In the genomic region with DNA sequence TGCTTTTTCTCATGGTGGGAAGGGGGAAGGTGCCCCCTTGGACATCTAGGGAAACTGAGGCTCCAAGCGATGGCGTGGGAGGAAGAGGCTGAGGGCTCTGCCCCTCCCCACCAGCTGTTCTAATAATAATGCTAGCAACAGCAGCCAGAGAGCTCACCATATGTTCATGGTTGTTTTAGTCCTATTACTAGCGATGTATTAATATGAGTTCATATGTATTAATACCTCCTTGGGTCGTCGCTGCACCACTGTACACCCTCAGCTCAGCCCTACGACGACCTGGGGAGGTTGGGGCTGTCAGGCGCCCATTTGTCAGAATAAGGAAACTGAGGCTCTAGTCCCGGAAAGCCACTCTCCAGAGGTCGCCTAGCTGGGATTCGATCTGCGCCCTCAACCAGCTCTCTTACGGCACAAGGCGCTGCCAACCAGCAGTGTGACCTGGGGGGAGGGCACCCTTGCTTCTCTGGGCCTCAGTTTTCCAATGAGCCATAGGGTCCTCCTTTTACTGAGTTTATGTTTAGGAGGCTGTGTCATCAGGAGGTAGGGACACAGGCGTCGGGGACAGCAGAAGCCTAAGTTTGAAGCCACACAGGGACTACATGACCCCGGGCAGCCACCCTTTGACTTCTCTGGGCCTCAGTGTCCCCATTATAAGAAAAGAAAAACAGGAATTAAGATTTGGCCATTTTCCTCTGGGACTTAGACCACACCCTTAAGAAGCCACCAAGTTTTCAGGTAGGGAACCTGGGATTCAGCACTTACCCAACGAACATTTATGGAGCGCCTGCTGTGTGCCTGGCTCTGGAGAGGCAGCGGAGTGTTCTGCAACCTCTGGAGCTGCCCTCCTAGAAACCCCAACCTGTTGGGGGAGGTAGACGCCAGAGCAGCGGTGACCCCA, we compare ENCODE assay signal across 9 cellular contexts. TPM values are rescaled to one million over a fixed set of nuclear protein-coding genes. Genes with fewer than 3 reads are reported as not detected.
A peak's percentile ranks its signal among the peaks of the same experiment; 100 is the strongest.
DNase-seq lines count a peak whose midpoint lies in the region; ATAC-seq, FAIRE-seq and TF ChIP-seq lines count a peak whose summit lies in the region.
"Had no signal": no experiment of that assay in that cellular context is flagged by ENCODE, and none has a peak within 500 bp of the region (broad histone marks: within the 10 kb centered on the region; RNA-seq: fewer than 3 reads in every experiment).

No MANE protein-coding gene starts in this region.

- no peaks in the 10 kb centered on the region for H4K20me1 ChIP-seq in keratinocyte (ENCODE audit: control insufficient read depth, extremely low read depth, insufficient read depth, low read length)

- ATAC-seq in HG02642 (IDR thresholded peaks at IDR 0.05; ENCODE audit: poor library complexity, unreplicated experiment) = no peak
- ATAC-seq in HG03469 (IDR thresholded peaks at IDR 0.05; ENCODE audit: unreplicated experiment) = no peak

- H3K9me3 Mint-ChIP-seq in activated naive CD4-positive, alpha-beta T cell treated with anti-CD3 and anti-CD28 coated beads, Interleukin-2, amount 50 U/mL, for 24 hours = no peaks in the 10 kb centered on the region
- no peaks in the 10 kb centered on the region for H3K9me3 Mint-ChIP-seq in activated CD4-positive, alpha-beta memory T cell treated with anti-CD3 and anti-CD28 coated beads for 36 hours

- TF ChIP-seq CTCF in keratinocyte (optimal IDR thresholded peaks at IDR 0.05 in 1 of 3, IDR thresholded peaks at IDR 0.05 in 1 of 3, conservative IDR thresholded peaks at IDR 0.05 in 1 of 3; ENCODE audit: extremely low read depth in 1 of 3, insufficient read depth in 2 of 3, low read length in 3 of 3) (no peak), tibial nerve (IDR thresholded peaks at IDR 0.05) (no peak)

- dilution Hi-C loops in keratinocyte (cut with MboI; ENCODE audit: extremely low pct_ligation_motif_present, low sequenced_read_pairs) = no loop called here

- no peaks in the 10 kb centered on the region for H3K9me1 ChIP-seq in keratinocyte (ENCODE audit: control insufficient read depth, extremely low read depth, insufficient read depth, low read length)

- POLR2A ChIA-PET in activated CD4-positive, alpha-beta memory T cell treated with anti-CD3 and anti-CD28 coated beads for 36 hours (lab: Charles Lee) = interaction anchor here (1.7 to 2.8 kb wide), 3 partner anchors 9 to 183 kb away, joined by 4 to 7 read pairs (median 7); partner anchors contain the start of gene JUND

- H3K27ac ChIP-seq in keratinocyte (ENCODE audit: control insufficient read depth, insufficient read depth, low read length) = no peak overlapping the region
- H3K27ac ChIP-seq in tibial nerve = peak overlapping the region in 3 of 4 donors; percentile 26 to 78 (median 60)
- H3K27ac ChIP-seq: adrenal gland had no signal

- peak overlapping the region; percentile 49 to 67 (median 63) for H3K4me3 ChIP-seq in keratinocyte (ENCODE audit: control insufficient read depth in 2 of 3, extremely low read depth in 1 of 3, insufficient read depth in 2 of 3, low read depth in 1 of 3, low read length in 3 of 3)
- H3K4me3 ChIP-seq in tibial nerve = peak overlapping the region; percentile 31 to 54 (median 50)

- H3K36me3 Mint-ChIP-seq in activated naive CD4-positive, alpha-beta T cell treated with anti-CD3 and anti-CD28 coated beads, Interleukin-2, amount 50 U/mL, for 24 hours = no peaks in the 10 kb centered on the region
- H3K36me3 Mint-ChIP-seq in activated CD4-positive, alpha-beta memory T cell treated with anti-CD3 and anti-CD28 coated beads for 36 hours = no peaks in the 10 kb centered on the region

- peak overlapping the region; percentile 58 for H3K9ac ChIP-seq in keratinocyte (ENCODE audit: control insufficient read depth, extremely low read depth, insufficient read depth, low read length)

- FAIRE-seq in keratinocyte (lab: Jason Lieb, UNC) = no peak

- peak overlapping the region; percentile 93 for H3K4me2 ChIP-seq in keratinocyte (ENCODE audit: control insufficient read depth, extremely low read depth, insufficient read depth, low read depth, low read length)

- no peak for TF ChIP-seq POLR2A in tibial nerve (IDR thresholded peaks at IDR 0.05)

- H3K27me3 ChIP-seq in keratinocyte (ENCODE audit: control insufficient read depth, extremely low read depth, insufficient read depth, low read length) = peaks cover 19% of the 10 kb centered on the region
- peaks cover 0 to 38% of the 10 kb centered on the region in 2 donors for H3K27me3 ChIP-seq in tibial nerve
- H3K27me3 ChIP-seq: adrenal gland had no signal

- TF ChIP-seq EP300 in tibial nerve (IDR thresholded peaks at IDR 0.05) = no peak

- no peak overlapping the region for H3K27ac Mint-ChIP-seq in activated naive CD4-positive, alpha-beta T cell treated with anti-CD3 and anti-CD28 coated beads, Interleukin-2, amount 50 U/mL, for 24 hours
- peak overlapping the region; percentile 58 for H3K27ac Mint-ChIP-seq in activated CD4-positive, alpha-beta memory T cell treated with anti-CD3 and anti-CD28 coated beads for 36 hours

- peak overlapping the region; percentile 86 for H3K4me3 Mint-ChIP-seq in activated naive CD4-positive, alpha-beta T cell treated with anti-CD3 and anti-CD28 coated beads, Interleukin-2, amount 50 U/mL, for 24 hours
- peak overlapping the region; percentile 83 for H3K4me3 Mint-ChIP-seq in activated CD4-positive, alpha-beta memory T cell treated with anti-CD3 and anti-CD28 coated beads for 36 hours

- peaks cover 14% of the 10 kb centered on the region for H3K4me1 ChIP-seq in keratinocyte (ENCODE audit: control insufficient read depth, extremely low read depth, insufficient read depth, low read length)
- H3K4me1 ChIP-seq in tibial nerve = peaks cover 0 to 27% (median 18%) of the 10 kb centered on the region in 4 donors

- CTCF ChIA-PET in activated CD4-positive, alpha-beta memory T cell treated with anti-CD3 and anti-CD28 coated beads for 36 hours (lab: Charles Lee) = interaction anchor here (0.9 to 2.3 kb wide), 7 partner anchors 9 to 153 kb away, joined by 3 to 10 read pairs (median 4); partner anchors contain the start of gene ARRDC2

- no peaks in the 10 kb centered on the region for H3K27me3 Mint-ChIP-seq in activated naive CD4-positive, alpha-beta T cell treated with anti-CD3 and anti-CD28 coated beads, Interleukin-2, amount 50 U/mL, for 24 hours
- no peaks in the 10 kb centered on the region for H3K27me3 Mint-ChIP-seq in activated CD4-positive, alpha-beta memory T cell treated with anti-CD3 and anti-CD28 coated beads for 36 hours

- no peaks in the 10 kb centered on the region for H3K79me2 ChIP-seq in keratinocyte (ENCODE audit: control insufficient read depth, insufficient read depth, low read length)

- DNase-seq in activated naive CD4-positive, alpha-beta T cell (lab: John Stamatoyannopoulos, UW) = no peak
- peak; percentile 16 for DNase-seq in activated CD4-positive, alpha-beta memory T cell treated with anti-CD3 and anti-CD28 coated beads for 36 hours
- no peak for DNase-seq in keratinocyte (ENCODE audit: low read depth, low spot score)
- no peak for DNase-seq in tibial nerve (ENCODE audit: low spot score in 2 of 2)
- no peak for DNase-seq in cortex of kidney (lab: John Stamatoyannopoulos, UW)

- H3K36me3 ChIP-seq in keratinocyte (ENCODE audit: control insufficient read depth in 2 of 2, extremely low read depth in 1 of 2, insufficient read depth in 2 of 2, low read length in 2 of 2) (no peaks in the 10 kb centered on the region), tibial nerve (no peaks in the 10 kb centered on the region)
- H3K36me3 ChIP-seq: adrenal gland had no signal

- peak overlapping the region; percentile 68 for H2AFZ ChIP-seq in keratinocyte (ENCODE audit: control insufficient read depth, low read length)

- H3K4me1 Mint-ChIP-seq in activated naive CD4-positive, alpha-beta T cell treated with anti-CD3 and anti-CD28 coated beads, Interleukin-2, amount 50 U/mL, for 24 hours = peaks cover 28% of the 10 kb centered on the region
- peaks cover 19% of the 10 kb centered on the region for H3K4me1 Mint-ChIP-seq in activated CD4-positive, alpha-beta memory T cell treated with anti-CD3 and anti-CD28 coated beads for 36 hours (ENCODE audit: low read depth)

- H3K9me3 ChIP-seq in keratinocyte (ENCODE audit: control insufficient read depth, low read depth, low read length) = no peaks in the 10 kb centered on the region
- no peaks in the 10 kb centered on the region for H3K9me3 ChIP-seq in tibial nerve
- H3K9me3 ChIP-seq: adrenal gland had no signal

- WGBS in tibial nerve, 2 donors = 29 to 39% methylated on average over 22 of the region's 22 CpGs

- intact Hi-C loops in activated CD4-positive, alpha-beta memory T cell treated with anti-CD3 and anti-CD28 coated beads for 36 hours (cut with micrococcal nuclease) = loop anchor here (1.0 to 10.0 kb wide), 4 partner anchors 9 to 317 kb away; partner anchors contain the start of genes PIK3R2 and SSBP4

RNA-seq across cellular contexts. Expression of gene MAST3, which starts 0.7 kb away (rescaled TPM):
- 10 to 100 TPM; 22.5 to 23.8 TPM for total RNA-seq in activated CD4-positive, alpha-beta memory T cell treated with anti-CD3 and anti-CD28 coated beads for 36 hours
- polyA plus RNA-seq in keratinocyte = 0.73 to 1.4 TPM (median 0.76 TPM) in 3 replicates
- 1.8 TPM for polyA plus RNA-seq in keratinocyte (2011; ENCODE audit: low read depth)
- polyA plus RNA-seq in keratinocyte (2011; cell fraction: cytosol; rRNA removed) = 0.86 and 1.5 TPM in 2 replicates
- 3.7 and 4.3 TPM in 2 replicates for polyA plus RNA-seq in keratinocyte (2011; cell fraction: nucleus; rRNA removed)
- polyA plus RNA-seq in keratinocyte (2012; ENCODE audit: low replicate concordance) = 1.9 and 2.3 TPM in 2 replicates
- polyA minus RNA-seq in keratinocyte = 1.6 to 7.7 TPM (median 2.5 TPM) in 3 replicates
- polyA minus RNA-seq in keratinocyte (2011; cell fraction: cytosol; rRNA and poly(A)+ RNA removed) = 5.0 TPM
- polyA minus RNA-seq in keratinocyte (2011; cell fraction: nucleus; rRNA and poly(A)+ RNA removed) = 4.4 and 5.1 TPM in 2 replicates
- 10 to 100 TPM in 2 of 4 donors, 1 to 10 TPM in 2; 7.6 to 19.8 (median 10.0) TPM for total RNA-seq in tibial nerve

RNA-seq across cellular contexts. Expression of gene IL12RB1, which starts 11.5 kb away (rescaled TPM):
- total RNA-seq in activated CD4-positive, alpha-beta memory T cell treated with anti-CD3 and anti-CD28 coated beads for 36 hours = 10 to 100 TPM; 22.6 to 23.3 TPM
- 0.09 TPM in 1 of 3 replicates, not detected in the others for polyA plus RNA-seq in keratinocyte
- not detected for polyA plus RNA-seq in keratinocyte (2011; ENCODE audit: low read depth)
- polyA plus RNA-seq in keratinocyte (2011; cell fraction: cytosol; rRNA removed) = 0.08 TPM in 1 of 2 replicates, not detected in the other
- 0.10 TPM in 1 of 2 replicates, not detected in the other for polyA plus RNA-seq in keratinocyte (2011; cell fraction: nucleus; rRNA removed)
- 0.07 TPM in 1 of 2 replicates, not detected in the other for polyA plus RNA-seq in keratinocyte (2012; ENCODE audit: low replicate concordance)
- polyA minus RNA-seq in keratinocyte = 0.36 to 0.46 TPM in 2 of 3 replicates, not detected in the other
- polyA minus RNA-seq in keratinocyte (2011; cell fraction: cytosol; rRNA and poly(A)+ RNA removed) = not detected
- polyA minus RNA-seq in keratinocyte (2011; cell fraction: nucleus; rRNA and poly(A)+ RNA removed) = not detected in 2 replicates
- 1 to 10 TPM; 1.0 to 4.8 (median 1.9) TPM for total RNA-seq in tibial nerve

RNA-seq across cellular contexts. Expression of gene PIK3R2, which starts 54.7 kb away (rescaled TPM):
- 10 to 100 TPM; 14.9 to 19.1 TPM for total RNA-seq in activated CD4-positive, alpha-beta memory T cell treated with anti-CD3 and anti-CD28 coated beads for 36 hours
- 12.4 to 19.6 TPM (median 13.9 TPM) in 3 replicates for polyA plus RNA-seq in keratinocyte
- 17.3 TPM for polyA plus RNA-seq in keratinocyte (2011; ENCODE audit: low read depth)
- polyA plus RNA-seq in keratinocyte (2011; cell fraction: cytosol; rRNA removed) = 14.3 and 24.9 TPM in 2 replicates
- 20.3 and 26.5 TPM in 2 replicates for polyA plus RNA-seq in keratinocyte (2011; cell fraction: nucleus; rRNA removed)
- 10.5 and 37.4 TPM in 2 replicates for polyA plus RNA-seq in keratinocyte (2012; ENCODE audit: low replicate concordance)
- 16.5 to 28.9 TPM (median 25.3 TPM) in 3 replicates for polyA minus RNA-seq in keratinocyte
- 30.9 TPM for polyA minus RNA-seq in keratinocyte (2011; cell fraction: cytosol; rRNA and poly(A)+ RNA removed)
- 17.0 and 22.8 TPM in 2 replicates for polyA minus RNA-seq in keratinocyte (2011; cell fraction: nucleus; rRNA and poly(A)+ RNA removed)
- 10 to 100 TPM; 12.2 to 38.1 (median 15.7) TPM for total RNA-seq in tibial nerve

Comparison
In these comparisons a context has a peak if more than half of its experiments do, and no peak if none do; other contexts are left out.
1. RNA of gene IL12RB1, which starts 11.5 kb away (total RNA-seq): 22.6 to 23.3 TPM in activated CD4-positive, alpha-beta memory T cell treated with anti-CD3 and anti-CD28 coated beads for 36 hours; 1.0 to 4.8 TPM in tibial nerve; every median in the first group is over 4 times any median in the second.